Comparison of ENCODE assay signal across 1 cellular context in genomic region chr15:88901713-88902490, GRCh38.
TF ChIP-seq lines count a peak whose summit lies in the region.

No MANE protein-coding gene starts in this region.

TF ChIP-seq in H1, 55 proteins besides CTCF, POLR2A, EP300 and RAD21:
- no peak for TF ChIP-seq TBP (IDR thresholded peaks at IDR 0.05; ENCODE audit: low read depth, low read length)
- no peak for TF ChIP-seq MAX (IDR thresholded peaks at IDR 0.05)
- peak; percentile 74; the same call in 1 of the 2 replicates for TF ChIP-seq POLR2AphosphoS5 (IDR thresholded peaks at IDR 0.05; ENCODE audit: low read depth, low read length)
- TF ChIP-seq EGR1 (IDR thresholded peaks at IDR 0.05; ENCODE audit: borderline replicate concordance, low read depth, low read length) = no peak
- TF ChIP-seq RFX5 (IDR thresholded peaks at IDR 0.05; ENCODE audit: borderline replicate concordance, low read depth, low read length) = no peak
- TF ChIP-seq, protein P1, sequence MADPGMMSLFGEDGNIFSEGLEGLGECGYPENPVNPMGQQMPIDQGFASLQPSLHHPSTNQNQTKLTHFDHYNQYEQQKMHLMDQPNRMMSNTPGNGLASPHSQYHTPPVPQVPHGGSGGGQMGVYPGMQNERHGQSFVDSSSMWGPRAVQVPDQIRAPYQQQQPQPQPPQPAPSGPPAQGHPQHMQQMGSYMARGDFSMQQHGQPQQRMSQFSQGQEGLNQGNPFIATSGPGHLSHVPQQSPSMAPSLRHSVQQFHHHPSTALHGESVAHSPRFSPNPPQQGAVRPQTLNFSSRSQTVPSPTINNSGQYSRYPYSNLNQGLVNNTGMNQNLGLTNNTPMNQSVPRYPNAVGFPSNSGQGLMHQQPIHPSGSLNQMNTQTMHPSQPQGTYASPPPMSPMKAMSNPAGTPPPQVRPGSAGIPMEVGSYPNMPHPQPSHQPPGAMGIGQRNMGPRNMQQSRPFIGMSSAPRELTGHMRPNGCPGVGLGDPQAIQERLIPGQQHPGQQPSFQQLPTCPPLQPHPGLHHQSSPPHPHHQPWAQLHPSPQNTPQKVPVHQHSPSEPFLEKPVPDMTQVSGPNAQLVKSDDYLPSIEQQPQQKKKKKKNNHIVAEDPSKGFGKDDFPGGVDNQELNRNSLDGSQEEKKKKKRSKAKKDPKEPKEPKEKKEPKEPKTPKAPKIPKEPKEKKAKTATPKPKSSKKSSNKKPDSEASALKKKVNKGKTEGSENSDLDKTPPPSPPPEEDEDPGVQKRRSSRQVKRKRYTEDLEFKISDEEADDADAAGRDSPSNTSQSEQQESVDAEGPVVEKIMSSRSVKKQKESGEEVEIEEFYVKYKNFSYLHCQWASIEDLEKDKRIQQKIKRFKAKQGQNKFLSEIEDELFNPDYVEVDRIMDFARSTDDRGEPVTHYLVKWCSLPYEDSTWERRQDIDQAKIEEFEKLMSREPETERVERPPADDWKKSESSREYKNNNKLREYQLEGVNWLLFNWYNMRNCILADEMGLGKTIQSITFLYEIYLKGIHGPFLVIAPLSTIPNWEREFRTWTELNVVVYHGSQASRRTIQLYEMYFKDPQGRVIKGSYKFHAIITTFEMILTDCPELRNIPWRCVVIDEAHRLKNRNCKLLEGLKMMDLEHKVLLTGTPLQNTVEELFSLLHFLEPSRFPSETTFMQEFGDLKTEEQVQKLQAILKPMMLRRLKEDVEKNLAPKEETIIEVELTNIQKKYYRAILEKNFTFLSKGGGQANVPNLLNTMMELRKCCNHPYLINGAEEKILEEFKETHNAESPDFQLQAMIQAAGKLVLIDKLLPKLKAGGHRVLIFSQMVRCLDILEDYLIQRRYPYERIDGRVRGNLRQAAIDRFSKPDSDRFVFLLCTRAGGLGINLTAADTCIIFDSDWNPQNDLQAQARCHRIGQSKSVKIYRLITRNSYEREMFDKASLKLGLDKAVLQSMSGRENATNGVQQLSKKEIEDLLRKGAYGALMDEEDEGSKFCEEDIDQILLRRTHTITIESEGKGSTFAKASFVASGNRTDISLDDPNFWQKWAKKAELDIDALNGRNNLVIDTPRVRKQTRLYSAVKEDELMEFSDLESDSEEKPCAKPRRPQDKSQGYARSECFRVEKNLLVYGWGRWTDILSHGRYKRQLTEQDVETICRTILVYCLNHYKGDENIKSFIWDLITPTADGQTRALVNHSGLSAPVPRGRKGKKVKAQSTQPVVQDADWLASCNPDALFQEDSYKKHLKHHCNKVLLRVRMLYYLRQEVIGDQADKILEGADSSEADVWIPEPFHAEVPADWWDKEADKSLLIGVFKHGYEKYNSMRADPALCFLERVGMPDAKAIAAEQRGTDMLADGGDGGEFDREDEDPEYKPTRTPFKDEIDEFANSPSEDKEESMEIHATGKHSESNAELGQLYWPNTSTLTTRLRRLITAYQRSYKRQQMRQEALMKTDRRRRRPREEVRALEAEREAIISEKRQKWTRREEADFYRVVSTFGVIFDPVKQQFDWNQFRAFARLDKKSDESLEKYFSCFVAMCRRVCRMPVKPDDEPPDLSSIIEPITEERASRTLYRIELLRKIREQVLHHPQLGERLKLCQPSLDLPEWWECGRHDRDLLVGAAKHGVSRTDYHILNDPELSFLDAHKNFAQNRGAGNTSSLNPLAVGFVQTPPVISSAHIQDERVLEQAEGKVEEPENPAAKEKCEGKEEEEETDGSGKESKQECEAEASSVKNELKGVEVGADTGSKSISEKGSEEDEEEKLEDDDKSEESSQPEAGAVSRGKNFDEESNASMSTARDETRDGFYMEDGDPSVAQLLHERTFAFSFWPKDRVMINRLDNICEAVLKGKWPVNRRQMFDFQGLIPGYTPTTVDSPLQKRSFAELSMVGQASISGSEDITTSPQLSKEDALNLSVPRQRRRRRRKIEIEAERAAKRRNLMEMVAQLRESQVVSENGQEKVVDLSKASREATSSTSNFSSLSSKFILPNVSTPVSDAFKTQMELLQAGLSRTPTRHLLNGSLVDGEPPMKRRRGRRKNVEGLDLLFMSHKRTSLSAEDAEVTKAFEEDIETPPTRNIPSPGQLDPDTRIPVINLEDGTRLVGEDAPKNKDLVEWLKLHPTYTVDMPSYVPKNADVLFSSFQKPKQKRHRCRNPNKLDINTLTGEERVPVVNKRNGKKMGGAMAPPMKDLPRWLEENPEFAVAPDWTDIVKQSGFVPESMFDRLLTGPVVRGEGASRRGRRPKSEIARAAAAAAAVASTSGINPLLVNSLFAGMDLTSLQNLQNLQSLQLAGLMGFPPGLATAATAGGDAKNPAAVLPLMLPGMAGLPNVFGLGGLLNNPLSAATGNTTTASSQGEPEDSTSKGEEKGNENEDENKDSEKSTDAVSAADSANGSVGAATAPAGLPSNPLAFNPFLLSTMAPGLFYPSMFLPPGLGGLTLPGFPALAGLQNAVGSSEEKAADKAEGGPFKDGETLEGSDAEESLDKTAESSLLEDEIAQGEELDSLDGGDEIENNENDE (IDR thresholded peaks at IDR 0.05; ENCODE audit: insufficient replicate concordance, low read length) = no peak
